In the genomic region with DNA sequence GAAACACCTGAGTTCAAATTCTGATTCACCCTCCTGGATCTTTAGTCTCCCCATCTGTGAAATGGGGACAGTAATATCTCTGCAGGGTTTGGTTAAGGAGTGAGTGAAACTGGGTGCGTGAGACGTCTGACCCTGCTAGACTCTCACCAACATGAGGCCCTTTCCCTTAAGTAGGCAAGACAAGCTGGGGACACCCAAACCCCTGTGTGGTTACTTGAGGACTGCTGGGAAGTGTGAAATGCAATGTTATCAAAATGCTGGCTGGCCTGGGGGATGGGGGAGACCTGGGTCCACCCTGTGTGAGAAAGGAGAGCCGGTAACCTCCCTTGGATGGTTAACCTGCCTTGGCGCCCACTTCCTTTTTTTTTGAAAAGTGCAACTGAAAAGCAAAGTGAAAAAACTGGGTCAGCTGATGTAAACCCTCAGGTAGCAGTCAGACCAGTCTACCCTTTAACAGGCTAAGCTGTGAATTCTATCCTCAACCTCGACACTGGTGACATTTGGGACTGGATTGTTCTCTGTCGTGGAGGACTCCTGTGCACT, we compare ENCODE assay signal across 11 cellular contexts.
A peak's percentile ranks its signal among the peaks of the same experiment; 100 is the strongest.
DNase-seq lines count a peak whose midpoint lies in the region; ATAC-seq and TF ChIP-seq lines count a peak whose summit lies in the region.
"Had no signal": no experiment of that assay in that cellular context is flagged by ENCODE, and none has a peak within 500 bp of the region (broad histone marks: within the 10 kb centered on the region; RNA-seq: fewer than 3 reads in every experiment).

No MANE protein-coding gene starts in this region.

- H3K36me3 ChIP-seq in left ventricle myocardium inferior, result peaks cover 5% of the 10 kb centered on the region
- H3K36me3 ChIP-seq in thymus (ENCODE audit: control insufficient read depth, insufficient read depth), result peaks cover 40% of the 10 kb centered on the region
- H3K36me3 ChIP-seq: MG63 had no signal

- H3K4me3 Mint-ChIP-seq in T-helper 2 cell treated with Interferon-gamma antibody and Interleukin-4, amounts not matched to agents 5 μg/mL and 100 μg/mL, for 36 hours, result peak overlapping the region; percentile 52

- intact Hi-C loops in cardiac septum (cut with DNase I) (no loop called here), left ventricle myocardium inferior (cut with micrococcal nuclease) (no loop called here)

- H3K27me3 ChIP-seq in left ventricle myocardium inferior (ENCODE audit: low read depth) (peaks cover 49% of the 10 kb centered on the region), thymus (ENCODE audit: control insufficient read depth, insufficient read depth) (no peaks in the 10 kb centered on the region)
- H3K27me3 ChIP-seq: MG63 had no signal

- peak; percentile 84 for ATAC-seq in HG02885 (IDR thresholded peaks at IDR 0.05; ENCODE audit: poor library complexity, unreplicated experiment)
- ATAC-seq: heart right ventricle had no signal

- H3K4me3 ChIP-seq in left ventricle myocardium inferior (no peak overlapping the region), thymus (ENCODE audit: low read length) (no peak overlapping the region)
- H3K4me3 ChIP-seq: heart right ventricle, MG63 had no signal

- peak; percentile 57 for DNase-seq in cardiac septum (ENCODE audit: low spot score)
- DNase-seq in left ventricle myocardium inferior, result no peak
- peak; percentile 21 for DNase-seq in T-helper 2 cell treated with Interferon-gamma antibody and Interleukin-4, amounts not matched to agents 5 μg/mL and 100 μg/mL, for 36 hours (ENCODE audit: low spot score)
- DNase-seq in globus pallidus (ENCODE audit: low spot score), result no peak
- DNase-seq in amygdala (lab: John Stamatoyannopoulos, UW), result no peak
- DNase-seq in effector CD8-positive, alpha-beta T cell (lab: John Stamatoyannopoulos, UW), result no peak
- DNase-seq: heart right ventricle, MG63 had no signal

- 48% methylated on average over 6 of the region's 6 CpGs for WGBS in thymus

- H3K9me3 Mint-ChIP-seq in T-helper 2 cell treated with Interferon-gamma antibody and Interleukin-4, amounts not matched to agents 5 μg/mL and 100 μg/mL, for 36 hours, result no peaks in the 10 kb centered on the region

- H3K27ac ChIP-seq in left ventricle myocardium inferior (replicated peaks), result no peak overlapping the region
- peak overlapping the region; percentile 38 for H3K27ac ChIP-seq in thymus (ENCODE audit: low read depth)
- H3K27ac ChIP-seq: C4-2B, heart right ventricle had no signal

- H3K4me1 ChIP-seq in left ventricle myocardium inferior (no peaks in the 10 kb centered on the region), thymus (ENCODE audit: control insufficient read depth, insufficient read depth, low read length) (peaks cover 20% of the 10 kb centered on the region)
- H3K4me1 ChIP-seq: heart right ventricle had no signal

- no peaks in the 10 kb centered on the region for H3K9me3 ChIP-seq in left ventricle myocardium inferior (replicated peaks)
- no peaks in the 10 kb centered on the region for H3K9me3 ChIP-seq in thymus (ENCODE audit: control insufficient read depth)
- H3K9me3 ChIP-seq: heart right ventricle, MG63 had no signal

- peak overlapping the region; percentile 86 for H3K27ac Mint-ChIP-seq in T-helper 2 cell treated with Interferon-gamma antibody and Interleukin-4, amounts not matched to agents 5 μg/mL and 100 μg/mL, for 36 hours

- no peak for TF ChIP-seq CTCF in left ventricle myocardium inferior (IDR thresholded peaks at IDR 0.05; ENCODE audit: borderline replicate concordance)

- H3K36me3 Mint-ChIP-seq in T-helper 2 cell treated with Interferon-gamma antibody and Interleukin-4, amounts not matched to agents 5 μg/mL and 100 μg/mL, for 36 hours (ENCODE audit: low read depth), result peaks cover 75% of the 10 kb centered on the region

- H3K27me3 Mint-ChIP-seq in T-helper 2 cell treated with Interferon-gamma antibody and Interleukin-4, amounts not matched to agents 5 μg/mL and 100 μg/mL, for 36 hours (ENCODE audit: low read depth), result no peaks in the 10 kb centered on the region

- H3K4me1 Mint-ChIP-seq in T-helper 2 cell treated with Interferon-gamma antibody and Interleukin-4, amounts not matched to agents 5 μg/mL and 100 μg/mL, for 36 hours (ENCODE audit: low read depth), result peaks cover 34% of the 10 kb centered on the region

Comparison
In these comparisons a context has a peak if more than half of its experiments do, and no peak if none do; other contexts are left out.
1. DNase-seq: peak in cardiac septum (single experiment) and T-helper 2 cell treated with Interferon-gamma antibody and Interleukin-4, amounts not matched to agents 5 μg/mL and 100 μg/mL, for 36 hours (single experiment); none in left ventricle myocardium inferior (single experiment), globus pallidus (single experiment), amygdala (0 of 56) and effector CD8-positive, alpha-beta T cell (single experiment).